In genomic region chr20:57351042-57351783, GRCh38 we compare ENCODE assay signal across 8 cellular contexts. TPM values are rescaled to one million over a fixed set of nuclear protein-coding genes. Genes with fewer than 3 reads are reported as not detected.
DNase-seq lines count a peak whose midpoint lies in the region; ATAC-seq and TF ChIP-seq lines count a peak whose summit lies in the region.

Gene RAE1, plus strand, starts transcription at chr20:57351255. Its CDS starts 2,784 bp downstream, at chr20:57354039.

- TF ChIP-seq POLR2A in IMR-90 (IDR thresholded peaks at IDR 0.05; ENCODE audit: low read depth, low read length): peak; percentile 91

- peak within 1 kb of the TSS; percentile 65; the same call in 1 of the 2 replicates for H2AK5ac ChIP-seq in IMR-90 (ENCODE audit: low read depth, low read length)

- H2BK15ac ChIP-seq in IMR-90 (ENCODE audit: low read depth, low read length): no peak within 1 kb of the TSS

- dilution Hi-C loops in IMR-90 (cut with HindIII; ENCODE audit: low sequenced_read_pairs, unreplicated experiment): no loop called here

- ATAC-seq in GM21447 (IDR thresholded peaks at IDR 0.05; ENCODE audit: unreplicated experiment) (peak; percentile 87), IMR-90 (ENCODE audit: low read depth) (peak; percentile 93)

- TF ChIP-seq CTCF in IMR-90 (conservative IDR thresholded peaks at IDR 0.05; ENCODE audit: low read depth, low read length): no peak
- TF ChIP-seq CTCF in OCI-LY7 (conservative IDR thresholded peaks at IDR 0.05; ENCODE audit: low read length): no peak
- TF ChIP-seq CTCF in epithelial cell of esophagus (IDR thresholded peaks at IDR 0.05; ENCODE audit: insufficient read depth, low read depth, low read length, missing control alignments): no peak

- peaks cover 18 to 31% of the 10 kb centered on the region in 2 experiments for H3K79me1 ChIP-seq in IMR-90 (ENCODE audit: low read depth in 1 of 2, low read length in 2 of 2)

- H3K9me1 ChIP-seq in IMR-90 (ENCODE audit: insufficient read depth, low read length): 0 out of 2 replicates have a peak, but pooled peaks cover 3% of the 10 kb centered on the region

- H3K9ac ChIP-seq in IMR-90 (ENCODE audit: low read depth, low read length): peak within 1 kb of the TSS; percentile 96

- H3K9me2 ChIP-seq in OCI-LY7 (ENCODE audit: insufficient read depth, low read length): no peaks in the 10 kb centered on the region

- H4K8ac ChIP-seq in IMR-90 (ENCODE audit: low read depth in 2 of 2, low read length in 2 of 2): peak within 1 kb of the TSS; percentile 66 to 94

- no peak within 1 kb of the TSS for H2BK20ac ChIP-seq in IMR-90 (ENCODE audit: low read depth, low read length)

- H3K56ac ChIP-seq in IMR-90 (ENCODE audit: extremely low read depth, insufficient read depth, low read length): peak within 1 kb of the TSS; percentile 77

- H3K4ac ChIP-seq in IMR-90 (ENCODE audit: low read depth, low read length): peak within 1 kb of the TSS; percentile 79

- H2BK120ac ChIP-seq in IMR-90 (ENCODE audit: low read depth, low read length): no peak within 1 kb of the TSS

- 0% methylated on average over 39 of the region's 64 CpGs; no CpG with 5 or more reads in 1 of the 2 experiments for WGBS in IMR-90 (ENCODE audit: extremely low coverage in 2 of 2, insufficient read length in 1 of 2), 2 experiments

- H2AFZ ChIP-seq in IMR-90 (replicated peaks; ENCODE audit: low read length, poor library complexity) (peak within 1 kb of the TSS; percentile 99), OCI-LY7 (ENCODE audit: low read length) (peak within 1 kb of the TSS; percentile 65)

- H2BK5ac ChIP-seq in IMR-90 (ENCODE audit: low read depth, low read length, poor library complexity, severe bottlenecking): peak within 1 kb of the TSS; percentile 79

- peaks cover 15% of the 10 kb centered on the region for H3K36me3 ChIP-seq in IMR-90 (ENCODE audit: control insufficient read depth, insufficient read depth, low read length)
- H3K36me3 ChIP-seq in OCI-LY7 (ENCODE audit: insufficient read depth, low read length): peaks cover 29% of the 10 kb centered on the region

- H3K9me3 ChIP-seq in IMR-90 (ENCODE audit: control insufficient read depth, insufficient read depth, low read length) (no peaks in the 10 kb centered on the region), OCI-LY7 (ENCODE audit: low read length) (no peaks in the 10 kb centered on the region), mononuclear cell (ENCODE audit: low read depth, low read length) (no peaks in the 10 kb centered on the region)

- POLR2A ChIA-PET in IMR-90 (lab: Charles Lee; ENCODE audit: unreplicated experiment): interaction anchor here (0.9 to 1.0 kb wide), 2 partner anchors 9 to 11 kb away, joined by 3 read pairs; no protein-coding TSS in a partner anchor
- POLR2A ChIA-PET in OCI-LY7 (lab: Charles Lee): no interaction called here

- intact Hi-C loops in IMR-90 (cut with micrococcal nuclease) (no loop called here), OCI-LY7 (cut with micrococcal nuclease; ENCODE audit: unreplicated experiment) (no loop called here)

- peaks cover 14% of the 10 kb centered on the region for H4K20me1 ChIP-seq in IMR-90 (ENCODE audit: insufficient read depth, low read length)
- peaks cover 21% of the 10 kb centered on the region for H4K20me1 ChIP-seq in OCI-LY7 (ENCODE audit: insufficient read depth, low read length)

- peak within 1 kb of the TSS; percentile 82 for H3K4me3 ChIP-seq in IMR-90 (ENCODE audit: insufficient read depth, low read depth, low read length)
- peak within 1 kb of the TSS; percentile 87 for H3K4me3 ChIP-seq in OCI-LY7 (ENCODE audit: low read depth, low read length, poor library complexity, severe bottlenecking)
- H3K4me3 ChIP-seq in epithelial cell of esophagus (ENCODE audit: low read length): peak within 1 kb of the TSS; percentile 100
- peak within 1 kb of the TSS; percentile 78 for H3K4me3 ChIP-seq in mononuclear cell (ENCODE audit: low read length)

- H4K91ac ChIP-seq in IMR-90 (ENCODE audit: insufficient read depth, low read depth, low read length): peak within 1 kb of the TSS; percentile 74; the same call in 1 of the 2 replicates

- H4K5ac ChIP-seq in IMR-90 (ENCODE audit: low read depth, low read length): peak within 1 kb of the TSS; percentile 90

- H3K4me2 ChIP-seq in IMR-90 (ENCODE audit: low read depth, low read length): peak within 1 kb of the TSS; percentile 96
- peak within 1 kb of the TSS; percentile 99 for H3K4me2 ChIP-seq in OCI-LY7 (ENCODE audit: low read length)

- H3K23ac ChIP-seq in IMR-90 (ENCODE audit: low read depth, low read length): peak within 1 kb of the TSS; percentile 48

- CTCF ChIA-PET in IMR-90 (lab: Yijun Ruan, JAX): interaction anchor here (0.6 kb wide), 1 partner anchor 1474 kb away, joined by 3 read pairs; no protein-coding TSS in a partner anchor
- CTCF ChIA-PET in OCI-LY7 (lab: Charles Lee; ENCODE audit: unreplicated experiment): no interaction called here

- peaks cover 41% of the 10 kb centered on the region for H3K79me2 ChIP-seq in OCI-LY7 (ENCODE audit: insufficient read depth, low read depth, low read length)

- peak within 1 kb of the TSS; percentile 54; the same call in 1 of the 2 replicates for H3K14ac ChIP-seq in IMR-90 (replicated peaks; ENCODE audit: low read depth, low read length)

- no peak for TF ChIP-seq RAD21 in IMR-90 (IDR thresholded peaks at IDR 0.05; ENCODE audit: low read length)

- H3K27me3 ChIP-seq in IMR-90 (ENCODE audit: control insufficient read depth, insufficient read depth, low read length): no peaks in the 10 kb centered on the region
- H3K27me3 ChIP-seq in mononuclear cell (ENCODE audit: insufficient read depth, low read length): no peaks in the 10 kb centered on the region

- in situ Hi-C loops in IMR-90 (cut with MboI; ENCODE audit: low sequenced_read_pairs): loop anchor here (25.0 kb wide), 1 partner anchor 964 kb away; the partner anchor contains the start of genes AURKA and CSTF1

- H3K4me1 ChIP-seq in IMR-90 (ENCODE audit: control insufficient read depth, insufficient read depth, low read length) (peaks cover 3% of the 10 kb centered on the region; the same call in 1 of the 2 replicates), OCI-LY7 (ENCODE audit: insufficient read depth, low read length, poor library complexity, severe bottlenecking) (peaks cover 15% of the 10 kb centered on the region), mononuclear cell (ENCODE audit: insufficient read depth, low read length) (peaks cover 16% of the 10 kb centered on the region)

- peak; percentile 92 for DNase-seq in COR-L47 (lab: John Stamatoyannopoulos, UW)
- DNase-seq in IMR-90: peak; percentile 92
- DNase-seq in OCI-LY7 (ENCODE audit: low spot score): peak; percentile 94
- peak; percentile 89 for DNase-seq in activated T-cell treated with anti-CD3 and anti-CD28 coated beads for 1 hour (ENCODE audit: low read depth)
- peak; percentile 95 for DNase-seq in epithelial cell of esophagus (ENCODE audit: low read depth)
- DNase-seq in stimulated activated CD8-positive, alpha-beta memory T cell treated with anti-CD3 and anti-CD28 coated beads, Interleukin-2, amount 100 ng/mL, for 48 hours (ENCODE audit: low read depth in 2 of 2): peak; percentile 85 to 89

- no peak within 1 kb of the TSS for H3K18ac ChIP-seq in IMR-90 (ENCODE audit: low read depth, low read length)

- peak within 1 kb of the TSS; percentile 81 for H2AK9ac ChIP-seq in IMR-90 (replicated peaks; ENCODE audit: low read depth, low read length, poor library complexity)

- BruUV-seq in IMR-90 (replicated peaks; lab: Mats Ljungman, UMichigan) (TSS peak; percentile 28), OCI-LY7 (replicated peaks; lab: Mats Ljungman, UMichigan) (no TSS peak)

- H3K27ac ChIP-seq in IMR-90 (ENCODE audit: insufficient read depth, low read length) (peak within 1 kb of the TSS; percentile 89), OCI-LY7 (ENCODE audit: low read depth, low read length, poor library complexity, severe bottlenecking) (peak within 1 kb of the TSS; percentile 50)

TF ChIP-seq in IMR-90, 13 proteins besides CTCF, POLR2A, EP300 and RAD21:
- TF ChIP-seq ELK1 (IDR thresholded peaks at IDR 0.05; ENCODE audit: borderline replicate concordance, low read depth, low read length): no peak
- no peak for TF ChIP-seq NFE2L2 (IDR thresholded peaks at IDR 0.05; ENCODE audit: low read depth, low read length)
- 0 out of 2 replicates have a peak, but pooled peaks have one; percentile 18 for TF ChIP-seq MAFK (IDR thresholded peaks at IDR 0.05; ENCODE audit: low read depth, low read length)

RNA-seq across cellular contexts. Expression of gene RAE1, which starts in this region (rescaled TPM):
- total RNA-seq in IMR-90 (2012; rRNA removed) (32.5 and 32.8 TPM in 2 replicates), OCI-LY7 (2022) (57.4 and 58.2 TPM in 2 replicates), mononuclear cell (37.6 TPM)
- polyA plus RNA-seq in IMR-90 (2012; rRNA removed): 58.4 and 80.5 TPM in 2 replicates
- 15.2 and 24.2 TPM in 2 replicates for polyA plus RNA-seq in IMR-90 (2012; cell fraction: cytosol; rRNA removed)
- 21.6 and 70.1 TPM in 2 replicates for polyA plus RNA-seq in IMR-90 (2012; cell fraction: nucleus; rRNA removed; ENCODE audit: low replicate concordance)
- 50.5 and 55.0 TPM in 2 replicates for total RNA-seq in OCI-LY7 (2014; rRNA removed; shearing (Covaris generic))

Comparison
In these comparisons a context has a peak if more than half of its experiments do, and no peak if none do; other contexts are left out.
1. Peak in every context shown above with its lines: DNase-seq, ATAC-seq, H3K4me3 ChIP-seq and H3K27ac ChIP-seq.